19 cellular contexts compared by ENCODE assay signal in the genomic region with DNA sequence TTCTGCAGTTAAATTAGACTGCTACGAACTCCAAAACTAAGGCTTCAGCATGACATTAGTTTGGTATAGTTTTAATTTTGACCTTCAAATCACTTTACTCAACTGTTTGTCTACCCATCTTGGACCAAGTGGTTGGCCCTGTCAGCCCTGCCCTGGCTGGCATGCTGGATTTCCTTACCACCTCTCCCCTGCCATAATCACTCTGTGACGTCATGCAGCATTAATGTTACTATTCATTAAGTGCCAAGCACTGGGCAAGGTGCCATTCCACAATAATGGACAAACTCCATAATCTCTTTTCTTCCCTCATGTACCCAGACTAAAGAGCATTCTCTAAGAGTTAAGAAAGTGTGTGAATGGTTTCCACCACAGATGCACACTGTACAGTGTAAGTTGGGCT.
"Had no signal": no experiment of that assay in that cellular context is flagged by ENCODE, and none has a peak within 500 bp of the region (broad histone marks: within the 10 kb centered on the region; RNA-seq: fewer than 3 reads in every experiment).

No MANE protein-coding gene starts in this region.

- H3K27me3 ChIP-seq: tibial artery had no signal

- H3K36me3 ChIP-seq: lower lobe of right lung, tibial artery had no signal

- H3K27ac ChIP-seq: coronary artery, lower lobe of right lung, tibial artery had no signal

- H3K9me3 ChIP-seq: lower lobe of right lung, tibial artery had no signal

- ATAC-seq: activated CD8-positive, alpha-beta T cell treated with anti-CD3 and anti-CD28 coated beads for 36 hours; activated T-helper 17 cell treated with anti-CD3 and anti-CD28 coated beads, Interleukin-2, amount 50 U/mL, for 72 hours; lower lobe of right lung had no signal

- H3K4me3 Mint-ChIP-seq: activated CD4-positive, alpha-beta T cell treated with anti-CD3 and anti-CD28 coated beads, Interleukin-2, amount 10 ng/mL, durations not matched to agents 24 days and 14 days; activated CD8-positive, alpha-beta T cell treated with anti-CD3 and anti-CD28 coated beads for 36 hours; activated naive CD8-positive, alpha-beta T cell treated with anti-CD3 and anti-CD28 coated beads for 36 hours; activated T-helper 17 cell treated with anti-CD3 and anti-CD28 coated beads, Interleukin-2, amount 50 U/mL, for 72 hours; central memory CD8-positive, alpha-beta T cell; mesothelial cell of epicardium; nephron progenitor cell had no signal

- H3K4me1 ChIP-seq: lower lobe of right lung had no signal

- DNase-seq: activated CD4-positive, alpha-beta T cell treated with anti-CD3 and anti-CD28 coated beads, Interleukin-2, amount 10 ng/mL, durations not matched to agents 24 days and 14 days; activated CD4-positive, CD25-positive, alpha-beta regulatory T cell; activated CD8-positive, alpha-beta T cell treated with anti-CD3 and anti-CD28 coated beads for 36 hours; activated naive CD4-positive, alpha-beta T cell; activated naive CD8-positive, alpha-beta T cell treated with anti-CD3 and anti-CD28 coated beads for 36 hours; activated T-cell treated with anti-CD3 and anti-CD28 coated beads, Interleukin-2, amount 50 U/mL, for 1 hour; erythroblast; lower lobe of right lung; nephron progenitor cell; stimulated activated CD4-positive, alpha-beta T cell treated with anti-CD3 and anti-CD28 coated beads, Interleukin-12 subunit alpha, Interleukin-12 subunit beta, amount 100 ng/mL, for 4 hours; stimulated activated CD4-positive, alpha-beta T cell treated with anti-CD3 and anti-CD28 coated beads, Interleukin-1b, Interleukin-23, amount 100 ng/mL, for 48 hours; stimulated activated CD8-positive, alpha-beta memory T cell treated with anti-CD3 and anti-CD28 coated beads, Interleukin-4, amount 100 ng/mL, for 48 hours; stimulated activated naive CD4-positive, alpha-beta T cell; T-helper 9 cell; tibial artery had no signal

- H3K27ac Mint-ChIP-seq: activated CD4-positive, alpha-beta T cell treated with anti-CD3 and anti-CD28 coated beads, Interleukin-2, amount 10 ng/mL, durations not matched to agents 24 days and 14 days; activated CD8-positive, alpha-beta T cell treated with anti-CD3 and anti-CD28 coated beads for 36 hours; activated naive CD8-positive, alpha-beta T cell treated with anti-CD3 and anti-CD28 coated beads for 36 hours; activated T-helper 17 cell treated with anti-CD3 and anti-CD28 coated beads, Interleukin-2, amount 50 U/mL, for 72 hours; mesothelial cell of epicardium; nephron progenitor cell had no signal

- H3K4me1 Mint-ChIP-seq: activated CD4-positive, alpha-beta T cell treated with anti-CD3 and anti-CD28 coated beads, Interleukin-2, amount 10 ng/mL, durations not matched to agents 24 days and 14 days; activated naive CD8-positive, alpha-beta T cell treated with anti-CD3 and anti-CD28 coated beads for 36 hours; activated T-helper 17 cell treated with anti-CD3 and anti-CD28 coated beads, Interleukin-2, amount 50 U/mL, for 72 hours; central memory CD8-positive, alpha-beta T cell; mesothelial cell of epicardium had no signal

- H3K4me3 ChIP-seq: coronary artery, lower lobe of right lung, tibial artery had no signal

- H3K36me3 Mint-ChIP-seq: activated naive CD8-positive, alpha-beta T cell treated with anti-CD3 and anti-CD28 coated beads for 36 hours; mesothelial cell of epicardium had no signal

- H3K27me3 Mint-ChIP-seq: activated CD4-positive, alpha-beta T cell treated with anti-CD3 and anti-CD28 coated beads, Interleukin-2, amount 10 ng/mL, durations not matched to agents 24 days and 14 days; activated CD8-positive, alpha-beta T cell treated with anti-CD3 and anti-CD28 coated beads for 36 hours; activated naive CD8-positive, alpha-beta T cell treated with anti-CD3 and anti-CD28 coated beads for 36 hours; activated T-helper 17 cell treated with anti-CD3 and anti-CD28 coated beads, Interleukin-2, amount 50 U/mL, for 72 hours; central memory CD8-positive, alpha-beta T cell had no signal
